1 cellular context compared by ENCODE assay signal in genomic region chr14:99245541-99246511, GRCh38.
A peak's percentile ranks its signal among the peaks of the same experiment; 100 is the strongest.
TF ChIP-seq lines count a peak whose summit lies in the region.

No MANE protein-coding gene starts in this region.

TF ChIP-seq in HEK293, 187 proteins besides CTCF, POLR2A, EP300 and RAD21 (continued from another document):
- TF ChIP-seq PRDM2 (tag by site-specific recombination; IDR thresholded peaks at IDR 0.05; ENCODE audit: borderline replicate concordance) (no peak), ZBTB8A (tag by site-specific recombination; IDR thresholded peaks at IDR 0.05) (0 out of 2 replicates have a peak, but pooled peaks have one; percentile 12), IKZF3 (tag by site-specific recombination; IDR thresholded peaks at IDR 0.05) (0 out of 2 replicates have a peak, but pooled peaks have one; percentile 3)
